In the genomic region with DNA sequence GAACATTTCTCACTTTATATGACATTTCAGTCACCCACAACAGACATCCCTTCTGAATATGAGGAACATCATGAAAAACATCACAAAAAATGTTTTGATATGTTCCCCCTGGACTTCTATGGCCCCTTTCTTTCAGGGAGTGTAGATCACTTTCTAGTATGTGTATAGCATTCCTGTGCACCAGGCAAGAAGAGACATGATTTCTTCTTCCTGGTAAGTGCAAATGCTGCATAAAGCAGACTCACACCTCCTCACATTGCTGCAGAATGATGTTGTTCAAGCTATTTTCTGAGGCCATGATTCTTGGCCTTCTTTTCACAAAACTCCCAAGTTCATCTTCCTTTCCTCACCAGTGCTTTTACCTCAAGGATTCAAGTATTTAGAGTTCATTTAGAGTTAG, we compare ENCODE assay signal across 21 cellular contexts. TPM values are rescaled to one million over a fixed set of nuclear protein-coding genes. Genes with fewer than 3 reads are reported as not detected.
DNase-seq lines count a peak whose midpoint lies in the region; ATAC-seq, FAIRE-seq and TF ChIP-seq lines count a peak whose summit lies in the region.
"Had no signal": no experiment of that assay in that cellular context is flagged by ENCODE, and none has a peak within 500 bp of the region (broad histone marks: within the 10 kb centered on the region; RNA-seq: fewer than 3 reads in every experiment).

No MANE protein-coding gene starts in this region.

- peak; percentile 73 for ATAC-seq in foreskin keratinocyte
- ATAC-seq in HG02970 (IDR thresholded peaks at IDR 0.05; ENCODE audit: low FRiP score, unreplicated experiment): no peak
- ATAC-seq: A549 had no signal

- H3K27me3 ChIP-seq in bronchial epithelial cell (ENCODE audit: control insufficient read depth, insufficient read depth, low read length) (no peaks in the 10 kb centered on the region), foreskin keratinocyte (no peaks in the 10 kb centered on the region), small intestine (ENCODE audit: control insufficient read depth in 2 of 2, insufficient read depth in 2 of 2, low read length in 2 of 2) (no peaks in the 10 kb centered on the region)

- FAIRE-seq in bronchial epithelial cell (lab: Jason Lieb, UNC) (no peak), small intestine (lab: Jason Lieb, UNC) (no peak)
- FAIRE-seq: A549, GM12892, H54 had no signal

- H3K27ac ChIP-seq in foreskin keratinocyte (peak overlapping the region; percentile 33), small intestine (ENCODE audit: low read depth in 1 of 2, low read length in 1 of 2) (no peak overlapping the region)
- H3K27ac ChIP-seq: A549 had no signal

- TF ChIP-seq CTCF in bronchial epithelial cell (IDR thresholded peaks at IDR 0.05; ENCODE audit: insufficient read depth, low read length, severe bottlenecking) (no peak), foreskin keratinocyte (conservative IDR thresholded peaks at IDR 0.05) (no peak), GM10266 (IDR thresholded peaks at IDR 0.05; ENCODE audit: control insufficient read depth, insufficient read depth, low read depth, missing control alignments) (no peak)

- peak; percentile 21 for DNase-seq in HPDE6-E6E7 (ENCODE audit: extremely low spot score)
- peak; percentile 80 for DNase-seq in bronchial epithelial cell (ENCODE audit: low read depth)
- peak; percentile 71 to 82 for DNase-seq in foreskin keratinocyte
- DNase-seq in small intestine: no peak
- no peak for DNase-seq in GM10266 (ENCODE audit: extremely low spot score)
- DNase-seq: 8988T; ACHN; AML-193; C1 segment of cervical spinal cord; Calu3; CD4-positive, alpha-beta memory T cell; COR-L47; DMS79 treated with DMSO at 0.1 percent for 48 hours; GF-D8; GOT3; HFFc6 had no signal

- no peaks in the 10 kb centered on the region for H3K9me3 ChIP-seq in small intestine (ENCODE audit: control insufficient read depth, low read depth)
- H3K9me3 ChIP-seq: A549, HAP-1 had no signal

- H3K4me3 ChIP-seq in bronchial epithelial cell (ENCODE audit: low read depth, low read length) (no peak overlapping the region), small intestine (ENCODE audit: low read depth in 1 of 2, low read length in 2 of 2) (no peak overlapping the region)
- H3K4me3 ChIP-seq: A549, HAP-1 had no signal

- no peaks in the 10 kb centered on the region for H3K36me3 ChIP-seq in bronchial epithelial cell (ENCODE audit: control insufficient read depth, insufficient read depth, low read length)
- no peaks in the 10 kb centered on the region for H3K36me3 ChIP-seq in small intestine (ENCODE audit: control insufficient read depth in 2 of 2, insufficient read depth in 2 of 2, low read length in 2 of 2)
- H3K36me3 ChIP-seq: HAP-1 had no signal

- peaks cover 27% of the 10 kb centered on the region for H3K4me1 ChIP-seq in foreskin keratinocyte
- H3K4me1 ChIP-seq in small intestine (ENCODE audit: control insufficient read depth in 2 of 2, insufficient read depth in 1 of 2, low read depth in 1 of 2, low read length in 1 of 2): no peaks in the 10 kb centered on the region
- H3K4me1 ChIP-seq: A549, HAP-1 had no signal

RNA-seq across cellular contexts. Expression of gene ZNF622, which starts 52.1 kb away (rescaled TPM):
- 59.9 and 72.7 TPM in 2 replicates for total RNA-seq in bronchial epithelial cell
- 35.8 and 38.7 TPM in 2 replicates for total RNA-seq in foreskin keratinocyte
- 31.9 and 34.5 TPM in 2 replicates for polyA plus RNA-seq in foreskin keratinocyte
- polyA plus RNA-seq in small intestine: 10 to 100 TPM; 23.0 to 37.3 (median 30.9) TPM

Comparison
In these comparisons a context has a peak if more than half of its experiments do, and no peak if none do; other contexts are left out.
1. DNase-seq: peak in HPDE6-E6E7 (single experiment), bronchial epithelial cell (single experiment) and foreskin keratinocyte (2 of 2); none in small intestine (single experiment) and GM10266 (single experiment).